8 cellular contexts compared by ENCODE assay signal in genomic region chrX:14029425-14030247, GRCh38. TPM values are rescaled to one million over a fixed set of nuclear protein-coding genes. Genes with fewer than 3 reads are reported as not detected.
DNase-seq lines count a peak whose midpoint lies in the region; ATAC-seq, FAIRE-seq and TF ChIP-seq lines count a peak whose summit lies in the region.

A gene with protein sequence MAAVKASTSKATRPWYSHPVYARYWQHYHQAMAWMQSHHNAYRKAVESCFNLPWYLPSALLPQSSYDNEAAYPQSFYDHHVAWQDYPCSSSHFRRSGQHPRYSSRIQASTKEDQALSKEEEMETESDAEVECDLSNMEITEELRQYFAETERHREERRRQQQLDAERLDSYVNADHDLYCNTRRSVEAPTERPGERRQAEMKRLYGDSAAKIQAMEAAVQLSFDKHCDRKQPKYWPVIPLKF (minus strand): TSS chrX:14029892. CDS start chrX:14021478, 8,414 bp downstream.

- H2BK12ac ChIP-seq in H1 (ENCODE audit: low read depth, low read length) (no peak within 1 kb of the TSS), mesenchymal stem cell (ENCODE audit: low read length in 2 of 2) (no peak within 1 kb of the TSS)

- H3K4ac ChIP-seq in H1 (replicated peaks; ENCODE audit: insufficient read length, low read depth, low read length) (no peak within 1 kb of the TSS), mesenchymal stem cell (ENCODE audit: low read depth in 1 of 2, low read length in 2 of 2) (no peak within 1 kb of the TSS)

- H3K14ac ChIP-seq in H1 (ENCODE audit: insufficient read length) (no peak within 1 kb of the TSS), mesenchymal stem cell (ENCODE audit: low read length in 2 of 2) (no peak within 1 kb of the TSS)

- peak within 1 kb of the TSS; percentile 54 to 75 for H3K4me3 ChIP-seq in CD4-positive, alpha-beta memory T cell (ENCODE audit: low read length in 2 of 2)
- H3K4me3 ChIP-seq in H1 (ENCODE audit: extremely low read depth in 1 of 4, insufficient read depth in 2 of 4, low read depth in 3 of 4, low read length in 4 of 4) (peak within 1 kb of the TSS; percentile 57 to 70 (median 66)), mesenchymal stem cell (ENCODE audit: insufficient read depth in 1 of 2, low read depth in 1 of 2, low read length in 2 of 2) (peak within 1 kb of the TSS; percentile 67 to 91)

- peaks cover 49% of the 10 kb centered on the region for H3K4me1 ChIP-seq in CD4-positive, alpha-beta memory T cell (ENCODE audit: insufficient read depth, low read length)
- H3K4me1 ChIP-seq in H1 (replicated peaks in 1 of 4; ENCODE audit: control insufficient read depth in 3 of 4, insufficient read depth in 4 of 4, low read length in 3 of 4), result peaks cover 0 to 8% (median 6%) of the 10 kb centered on the region in 4 experiments; a peak in 4 of 7 replicates
- peaks cover 3% of the 10 kb centered on the region for H3K4me1 ChIP-seq in mesenchymal stem cell (ENCODE audit: control insufficient read depth, insufficient read depth, low read depth, low read length)

- H2BK15ac ChIP-seq in H1 (ENCODE audit: low read length) (no peak within 1 kb of the TSS), mesenchymal stem cell (ENCODE audit: low read depth, poor library complexity, severe bottlenecking) (peak within 1 kb of the TSS; percentile 83)

- H4K5ac ChIP-seq in H1 (ENCODE audit: insufficient read length, low read depth, low read length), result no peak within 1 kb of the TSS

- intact Hi-C loops in CD4-positive, alpha-beta memory T cell (cut with micrococcal nuclease), result loop anchor here (1.0 to 10.0 kb wide), 5 partner anchors 376 to 1308 kb away; partner anchors contain the start of genes FANCB, MOSPD2, PIGA and PRPS2

- H3K79me1 ChIP-seq in H1 (ENCODE audit: low read depth, low read length), result no peaks in the 10 kb centered on the region
- H3K79me1 ChIP-seq in mesenchymal stem cell (replicated peaks; ENCODE audit: low read length, poor library complexity, severe bottlenecking), result peaks cover 2% of the 10 kb centered on the region

- H2BK5ac ChIP-seq in H1 (ENCODE audit: low read depth, low read length) (no peak within 1 kb of the TSS), mesenchymal stem cell (ENCODE audit: low read depth, low read length, poor library complexity, severe bottlenecking) (peak within 1 kb of the TSS; percentile 76)

- H3K79me2 ChIP-seq in H1 (ENCODE audit: control insufficient read depth in 1 of 2, insufficient read depth in 2 of 2, low read length in 2 of 2), result peaks cover 0 to 16% of the 10 kb centered on the region in 2 experiments; a peak in 2 of 4 replicates

- peaks cover 22 to 50% (median 38%) of the 10 kb centered on the region in 4 donors for H3K4me1 Mint-ChIP-seq in CD4-positive, alpha-beta memory T cell

- no peaks in the 10 kb centered on the region for H4K20me1 ChIP-seq in H1 (replicated peaks in 1 of 2; ENCODE audit: control insufficient read depth in 1 of 2, insufficient read depth in 2 of 2, low read length in 2 of 2)

- peak; percentile 89 to 93 (median 92) for DNase-seq in CD4-positive, alpha-beta memory T cell
- peak; percentile 56 for DNase-seq in HPDE6-E6E7 (ENCODE audit: extremely low spot score)
- peak; percentile 6 for DNase-seq in NK-92 (lab: John Stamatoyannopoulos, UW; ENCODE audit: unreplicated experiment)
- peak; percentile 73 to 84 for DNase-seq in activated CD8-positive, alpha-beta memory T cell treated with anti-CD3 and anti-CD28 coated beads for 4 hours (ENCODE audit: low read depth in 2 of 2)
- peak; percentile 51 to 85 for DNase-seq in H1 (ENCODE audit: low read depth in 1 of 2, low spot score in 2 of 2)
- peak; percentile 90 for DNase-seq in mesenchymal stem cell
- DNase-seq in stimulated activated CD8-positive, alpha-beta memory T cell treated with anti-CD3 and anti-CD28 coated beads, Interleukin-12 subunit alpha, Interleukin-12 subunit beta, amount 100 ng/mL, for 4 hours (ENCODE audit: low read depth), result peak; percentile 88

- peak within 1 kb of the TSS; percentile 92 to 99 (median 98) for H3K27ac Mint-ChIP-seq in CD4-positive, alpha-beta memory T cell

- H2BK20ac ChIP-seq in H1 (ENCODE audit: low read length), result no peak within 1 kb of the TSS

- peak within 1 kb of the TSS; percentile 39 for H3K56ac ChIP-seq in H1 (replicated peaks; ENCODE audit: insufficient read length, low read depth, low read length)

- peak within 1 kb of the TSS; percentile 90 to 98 (median 96) for H3K4me3 Mint-ChIP-seq in CD4-positive, alpha-beta memory T cell

- peak; percentile 80 for FAIRE-seq in H1 (lab: Jason Lieb, UNC)

- 1% methylated on average over 42 of the region's 71 CpGs; no CpG with 5 or more reads in 1 of the 2 experiments for WGBS in H1 (ENCODE audit: extremely low coverage in 1 of 2, insufficient coverage in 1 of 2, insufficient read length in 1 of 2, insufficient replicate concordance in 2 of 2, low coverage in 1 of 2, low lambda C conversion rate in 2 of 2, missing lambda C conversion rate in 1 of 2), 2 experiments
- WGBS in mesenchymal stem cell, result 0% methylated on average over 36 of the region's 71 CpGs

- no peak for TF ChIP-seq CTCF in H1 (IDR thresholded peaks at IDR 0.05; ENCODE audit: control extremely low read depth in 1 of 3, insufficient read depth in 1 of 3, low read depth in 1 of 3, low read length in 3 of 3)

- no peak for TF ChIP-seq RAD21 in H1 (IDR thresholded peaks at IDR 0.05 in 1 of 2, conservative IDR thresholded peaks at IDR 0.05 in 1 of 2; ENCODE audit: low read depth in 2 of 2, low read length in 2 of 2)

- ATAC-seq in GM19455 (IDR thresholded peaks at IDR 0.05; ENCODE audit: unreplicated experiment), result peak; percentile 87

- peak within 1 kb of the TSS; percentile 88 for H3K27ac ChIP-seq in CD4-positive, alpha-beta memory T cell (ENCODE audit: low read depth, low read length)
- H3K27ac ChIP-seq in H1 (ENCODE audit: low read depth, low read length) (peak within 1 kb of the TSS; percentile 83), mesenchymal stem cell (ENCODE audit: low read length, poor library complexity, severe bottlenecking) (peak within 1 kb of the TSS; percentile 85)

- H3K23ac ChIP-seq in H1 (ENCODE audit: insufficient read length) (no peak within 1 kb of the TSS), mesenchymal stem cell (ENCODE audit: low read length in 2 of 2) (no peak within 1 kb of the TSS)

- H3K27me3 Mint-ChIP-seq in CD4-positive, alpha-beta memory T cell, result no peaks in the 10 kb centered on the region

- H2BK120ac ChIP-seq in H1 (replicated peaks; ENCODE audit: low read depth, low read length) (no peak within 1 kb of the TSS), mesenchymal stem cell (ENCODE audit: low read depth, low read length) (no peak within 1 kb of the TSS)

- H3K27me3 ChIP-seq in CD4-positive, alpha-beta memory T cell (ENCODE audit: insufficient read depth, low read length), result no peaks in the 10 kb centered on the region
- H3K27me3 ChIP-seq in H1 (replicated peaks in 1 of 4; ENCODE audit: control insufficient read depth in 3 of 4, extremely low read depth in 1 of 4, insufficient read depth in 3 of 4, low read length in 3 of 4) (no peaks in the 10 kb centered on the region), mesenchymal stem cell (ENCODE audit: control insufficient read depth in 1 of 2, insufficient read depth in 1 of 2, low read length in 2 of 2) (peaks cover 0 to 15% of the 10 kb centered on the region in 2 experiments)

- H3K4me2 ChIP-seq in H1 (ENCODE audit: insufficient read depth in 1 of 2, low read depth in 2 of 2, low read length in 2 of 2), result peak within 1 kb of the TSS; percentile 68 to 80
- H3K4me2 ChIP-seq in mesenchymal stem cell (ENCODE audit: low read length, poor library complexity, severe bottlenecking), result peak within 1 kb of the TSS; percentile 66

- H3K23me2 ChIP-seq in H1 (ENCODE audit: low read depth, low read length), result no peaks in the 10 kb centered on the region; the same call in 1 of the 2 replicates

- H2AK5ac ChIP-seq in H1 (ENCODE audit: low read depth, low read length), result no peak within 1 kb of the TSS
- no peak within 1 kb of the TSS for H2AK5ac ChIP-seq in mesenchymal stem cell (ENCODE audit: low read length, severe bottlenecking)

- H3K36me3 ChIP-seq in CD4-positive, alpha-beta memory T cell (ENCODE audit: insufficient read depth, low read length), result no peaks in the 10 kb centered on the region
- H3K36me3 ChIP-seq in H1 (ENCODE audit: control insufficient read depth in 2 of 4, insufficient read depth in 4 of 4, low read length in 3 of 4) (peaks cover 0 to 3% (median 0%) of the 10 kb centered on the region in 4 experiments; a peak in 1 of 8 replicates), mesenchymal stem cell (ENCODE audit: control insufficient read depth in 1 of 2, insufficient read depth in 2 of 2, low read depth in 1 of 2, low read length in 2 of 2) (peaks cover 0 to 2% of the 10 kb centered on the region in 2 experiments)

- no peak; a peak in 1 of 3 replicates for TF ChIP-seq EP300 in H1 (IDR thresholded peaks at IDR 0.05; ENCODE audit: borderline replicate concordance in 1 of 2, low read depth in 2 of 2, low read length in 2 of 2)

- CTCF ChIA-PET in CD4-positive, alpha-beta memory T cell (lab: Charles Lee; ENCODE audit: partially characterized antibody), result interaction anchor here (0.9 to 2.5 kb wide), 8 partner anchors 10 to 1083 kb away, joined by 3 to 16 read pairs (median 4); no protein-coding TSS in a partner anchor
- CTCF ChIA-PET in H1 (lab: Charles Lee; ENCODE audit: partially characterized antibody), result interaction anchor here (1.0 to 1.6 kb wide), 5 partner anchors 105 to 229 kb away, joined by 3 to 5 read pairs (median 4); no protein-coding TSS in a partner anchor

- POLR2A ChIA-PET in CD4-positive, alpha-beta memory T cell (lab: Charles Lee; ENCODE audit: partially characterized antibody), result interaction anchor here (0.7 to 2.2 kb wide), 11 partner anchors 9 to 1825 kb away, joined by 3 to 16 read pairs (median 4); partner anchors contain the start of genes AP1S2, OFD1, RAB9A and TCEANC
- POLR2A ChIA-PET in H1 (lab: Charles Lee; ENCODE audit: partially characterized antibody), result interaction anchor here (1.0 to 2.9 kb wide), 10 partner anchors 10 to 844 kb away, joined by 3 to 18 read pairs (median 5); partner anchors contain the start of genes FANCB, MOSPD2, OFD1 and TRAPPC2

- H4K91ac ChIP-seq in H1 (replicated peaks; ENCODE audit: insufficient read length, low read length) (peak within 1 kb of the TSS; percentile 64), mesenchymal stem cell (ENCODE audit: low read length) (peak within 1 kb of the TSS; percentile 61)

- TF ChIP-seq POLR2A in H1 (IDR thresholded peaks at IDR 0.05; ENCODE audit: control extremely low read depth in 1 of 2, low read depth in 2 of 2, low read length in 2 of 2), result peak in 1 of 2 experiments; percentile 65; a peak in 2 of 3 replicates

- peaks cover 0 to 5% (median 0%) of the 10 kb centered on the region in 8 donors for H3K9me3 Mint-ChIP-seq in CD4-positive, alpha-beta memory T cell

- H4K8ac ChIP-seq in H1 (ENCODE audit: extremely low read depth, insufficient read depth, low read length), result no peak within 1 kb of the TSS; the same call in 1 of the 2 replicates
- peak within 1 kb of the TSS; percentile 77 for H4K8ac ChIP-seq in mesenchymal stem cell (ENCODE audit: low read length)

- H2AFZ ChIP-seq in H1 (ENCODE audit: low read length) (no peak within 1 kb of the TSS), mesenchymal stem cell (ENCODE audit: low read depth, low read length) (no peak within 1 kb of the TSS)

- H3K9ac ChIP-seq in H1 (replicated peaks in 1 of 4; ENCODE audit: extremely low read depth in 1 of 4, low read depth in 3 of 4, low read length in 3 of 4) (peak within 1 kb of the TSS; percentile 36 to 69 (median 62)), mesenchymal stem cell (ENCODE audit: low read length) (peak within 1 kb of the TSS; percentile 96)

- H3K9me3 ChIP-seq in CD4-positive, alpha-beta memory T cell (ENCODE audit: control insufficient read depth in 1 of 2, low read length in 2 of 2), result no peaks in the 10 kb centered on the region
- no peaks in the 10 kb centered on the region for H3K9me3 ChIP-seq in H1 (ENCODE audit: insufficient read depth in 2 of 2, low read depth in 1 of 2, low read length in 1 of 2)
- H3K9me3 ChIP-seq in mesenchymal stem cell (ENCODE audit: control insufficient read depth, low read length), result no peaks in the 10 kb centered on the region

- H3K18ac ChIP-seq in H1 (ENCODE audit: extremely low read depth, low read length), result no peak within 1 kb of the TSS; the same call in 1 of the 2 replicates
- peak within 1 kb of the TSS; percentile 12 to 21 for H3K18ac ChIP-seq in mesenchymal stem cell (ENCODE audit: low read depth in 1 of 2, low read length in 2 of 2)

- peaks cover 3 to 4% of the 10 kb centered on the region in 2 donors for H3K36me3 Mint-ChIP-seq in CD4-positive, alpha-beta memory T cell

RNA-seq across cellular contexts. Expression of the gene that starts here (rescaled TPM):
- 10 to 100 TPM; 10.8 to 12.3 TPM for total RNA-seq in CD4-positive, alpha-beta memory T cell
- 10 to 100 TPM; 26.9 to 31.1 TPM for polyA plus RNA-seq in CD4-positive, alpha-beta memory T cell
- total RNA-seq in H1 (2021; fragmentation: NEBNext Ultra II Directional; extraction: Animal tissue kit (Norgen Biotek cat#: 25700)), result 18.2 and 19.9 TPM in 2 replicates
- 28.9 and 31.4 TPM in 2 replicates for polyA plus RNA-seq in H1 (2011; rRNA removed)
- polyA plus RNA-seq in H1 (2011; cell fraction: cytosol; rRNA removed), result 39.5 TPM
- 32.5 TPM for polyA plus RNA-seq in H1 (2011; cell fraction: nucleus; rRNA removed)
- polyA plus RNA-seq in H1 (2012, experiment 1 of 2), result 20.8 to 24.7 TPM (median 24.0 TPM) in 4 replicates
- 19.9 TPM for polyA plus RNA-seq in H1 (2012, experiment 2 of 2)
- 14.2 TPM for polyA plus RNA-seq in H1 (2013, experiment 1 of 2)
- 13.2 TPM for polyA plus RNA-seq in H1 (2013, experiment 2 of 2)
- 44.5 and 44.7 TPM in 2 replicates for polyA minus RNA-seq in H1 (2011; rRNA and poly(A)+ RNA removed)
- polyA minus RNA-seq in H1 (2011; cell fraction: cytosol; rRNA and poly(A)+ RNA removed), result 13.7 TPM
- polyA minus RNA-seq in H1 (2011; cell fraction: nucleus; rRNA and poly(A)+ RNA removed), result 22.4 TPM
- 10.3 TPM for polyA plus RNA-seq in mesenchymal stem cell (2013, experiment 1 of 2)
- polyA plus RNA-seq in mesenchymal stem cell (2013, experiment 2 of 2), result 10.1 TPM

Comparison
In these comparisons a context has a peak if more than half of its experiments do, and no peak if none do; other contexts are left out.
1. Peak in every context shown above with its lines: DNase-seq, ATAC-seq, H3K4me3 ChIP-seq and H3K27ac ChIP-seq.
2. DNase-seq: peak in every context shown above with its lines; median percentile 92 in CD4-positive, alpha-beta memory T cell; 90 in mesenchymal stem cell; 88 in stimulated activated CD8-positive, alpha-beta memory T cell treated with anti-CD3 and anti-CD28 coated beads, Interleukin-12 subunit alpha, Interleukin-12 subunit beta, amount 100 ng/mL, for 4 hours; 78 in activated CD8-positive, alpha-beta memory T cell treated with anti-CD3 and anti-CD28 coated beads for 4 hours; 68 in H1; 56 in HPDE6-E6E7; 6 in NK-92.